In genomic region chr2:28642796-28643195, GRCh38 we compare ENCODE assay signal across 12 cellular contexts.
DNase-seq lines count a peak whose midpoint lies in the region; TF ChIP-seq lines count a peak whose summit lies in the region.
"Had no signal": no experiment of that assay in that cellular context is flagged by ENCODE, and none has a peak within 500 bp of the region (broad histone marks: within the 10 kb centered on the region; RNA-seq: fewer than 3 reads in every experiment).

No MANE protein-coding gene starts in this region.

- H3K23ac ChIP-seq in trophoblast cell (ENCODE audit: low read length) = no peak overlapping the region

- H3K9me3 ChIP-seq in left ventricle myocardium inferior (replicated peaks) = no peaks in the 10 kb centered on the region
- no peaks in the 10 kb centered on the region for H3K9me3 ChIP-seq in esophagus squamous epithelium
- H3K9me3 ChIP-seq in trophoblast cell (ENCODE audit: insufficient read depth, low read depth, low read length) = no peaks in the 10 kb centered on the region
- H3K9me3 ChIP-seq in vagina = no peaks in the 10 kb centered on the region
- H3K9me3 ChIP-seq: BLaER1 treated with 17β-estradiol and CSF1 and Interleukin-3, amounts not matched to agents 10 nM and 100 nM had no signal

- no peak overlapping the region for H2AK5ac ChIP-seq in trophoblast cell (ENCODE audit: low read length)

- H3K79me2 ChIP-seq in trophoblast cell (ENCODE audit: control insufficient read depth, insufficient read depth, low read length, poor library complexity) = no peaks in the 10 kb centered on the region

- H3K4me1 ChIP-seq in left ventricle myocardium inferior (peaks cover 16% of the 10 kb centered on the region), esophagus squamous epithelium (peaks cover 0 to 46% (median 14%) of the 10 kb centered on the region in 3 donors), trophoblast cell (ENCODE audit: control insufficient read depth in 1 of 2, insufficient read depth in 2 of 2, low read length in 2 of 2) (peaks cover 14 to 23% of the 10 kb centered on the region in 2 experiments), vagina (peaks cover 19% of the 10 kb centered on the region)

- H3K4ac ChIP-seq in trophoblast cell (ENCODE audit: low read depth, low read length) = no peak overlapping the region

- peaks cover 10% of the 10 kb centered on the region for H3K79me1 ChIP-seq in trophoblast cell (ENCODE audit: low read length)

- no peak overlapping the region for H3K18ac ChIP-seq in trophoblast cell (ENCODE audit: low read length)

- TF ChIP-seq CTCF in left ventricle myocardium inferior (IDR thresholded peaks at IDR 0.05; ENCODE audit: borderline replicate concordance) = no peak
- TF ChIP-seq CTCF in esophagus squamous epithelium (IDR thresholded peaks at IDR 0.05) = no peak
- no peak for TF ChIP-seq CTCF in vagina (IDR thresholded peaks at IDR 0.05)

- H3K14ac ChIP-seq in trophoblast cell (ENCODE audit: low read length) = no peak overlapping the region

- no peak overlapping the region for H4K12ac ChIP-seq in trophoblast cell (ENCODE audit: low read depth, low read length)

- H3K27me3 ChIP-seq in left ventricle myocardium inferior (ENCODE audit: low read depth) (no peaks in the 10 kb centered on the region), esophagus squamous epithelium (no peaks in the 10 kb centered on the region), trophoblast cell (ENCODE audit: insufficient read depth, low read length) (no peaks in the 10 kb centered on the region), vagina (no peaks in the 10 kb centered on the region)
- H3K27me3 ChIP-seq: BLaER1 treated with 17β-estradiol and CSF1 and Interleukin-3, amounts not matched to agents 10 nM and 100 nM had no signal

- peak overlapping the region; percentile 22 for H4K91ac ChIP-seq in trophoblast cell (ENCODE audit: low read depth, low read length)

- no peak overlapping the region for H2BK12ac ChIP-seq in trophoblast cell (ENCODE audit: low read length)

- TF ChIP-seq POLR2A in esophagus squamous epithelium (IDR thresholded peaks at IDR 0.05) = no peak
- TF ChIP-seq POLR2A in vagina (IDR thresholded peaks at IDR 0.05) = no peak

- no peaks in the 10 kb centered on the region for H3K36me3 ChIP-seq in left ventricle myocardium inferior
- H3K36me3 ChIP-seq in esophagus squamous epithelium = no peaks in the 10 kb centered on the region
- no peaks in the 10 kb centered on the region for H3K36me3 ChIP-seq in trophoblast cell (ENCODE audit: control insufficient read depth in 1 of 2, insufficient read depth in 2 of 2, low read length in 2 of 2)
- H3K36me3 ChIP-seq in vagina = no peaks in the 10 kb centered on the region
- H3K36me3 ChIP-seq: BLaER1 treated with 17β-estradiol and CSF1 and Interleukin-3, amounts not matched to agents 10 nM and 100 nM had no signal

- H3K4me2 ChIP-seq in trophoblast cell (ENCODE audit: low read length) = no peak overlapping the region
- H3K4me2 ChIP-seq: BLaER1 treated with 17β-estradiol and CSF1 and Interleukin-3, amounts not matched to agents 10 nM and 100 nM had no signal

- H3K27ac ChIP-seq in left ventricle myocardium inferior (replicated peaks) = peak overlapping the region; percentile 64
- peak overlapping the region; percentile 38 to 85 (median 78) for H3K27ac ChIP-seq in esophagus squamous epithelium
- H3K27ac ChIP-seq in trophoblast cell (ENCODE audit: low read depth, low read length) = no peak overlapping the region
- H3K27ac ChIP-seq in vagina = peak overlapping the region; percentile 76
- H3K27ac ChIP-seq: BLaER1 treated with 17β-estradiol and CSF1 and Interleukin-3, amounts not matched to agents 10 nM and 100 nM had no signal

- WGBS in esophagus squamous epithelium, 2 donors = 91 to 100% methylated on average over 2 to 13 of the region's 13 CpGs
- WGBS in trophoblast cell (ENCODE audit: extremely low coverage, insufficient coverage, insufficient read length) = no CpG with 5 or more reads among the region's 13 CpGs

- H4K8ac ChIP-seq in trophoblast cell (ENCODE audit: low read depth, low read length) = no peak overlapping the region

- H2BK120ac ChIP-seq in trophoblast cell (ENCODE audit: insufficient read depth, low read length, poor library complexity) = no peak overlapping the region

- no peak overlapping the region for H3K9ac ChIP-seq in trophoblast cell (ENCODE audit: low read length)
- H3K9ac ChIP-seq: BLaER1 treated with 17β-estradiol and CSF1 and Interleukin-3, amounts not matched to agents 10 nM and 100 nM had no signal

- no peak overlapping the region for H2BK5ac ChIP-seq in trophoblast cell (ENCODE audit: low read depth, low read length, poor library complexity)

- H2AFZ ChIP-seq in trophoblast cell (ENCODE audit: insufficient read depth, low read length, poor library complexity) = no peak overlapping the region

- H3K4me3 ChIP-seq in left ventricle myocardium inferior (no peak overlapping the region), esophagus squamous epithelium (no peak overlapping the region), trophoblast cell (ENCODE audit: low read depth, low read length) (no peak overlapping the region), vagina (no peak overlapping the region)
- H3K4me3 ChIP-seq: BLaER1 treated with 17β-estradiol and CSF1 and Interleukin-3, amounts not matched to agents 10 nM and 100 nM had no signal

- no peak for DNase-seq in left ventricle myocardium inferior
- no peak for DNase-seq in cardiac septum (ENCODE audit: low spot score)
- no peak for DNase-seq in esophagus squamous epithelium (lab: John Stamatoyannopoulos, UW)
- DNase-seq in trophoblast cell = no peak
- DNase-seq in vagina (ENCODE audit: extremely low spot score in 2 of 2) = peak in 1 of 2 donors; percentile 75
- DNase-seq in HuH-7.5 (ENCODE audit: low spot score) = no peak
- no peak for DNase-seq in NOMO-1 (lab: John Stamatoyannopoulos, UW; ENCODE audit: unreplicated experiment in 2 of 2)
- no peak for DNase-seq in SW480 (ENCODE audit: low spot score)
- DNase-seq: 8988T, NCI-H187 treated with DMSO at 0.1 percent for 48 hours, NCI-H2171 had no signal

- intact Hi-C loops in left ventricle myocardium inferior (cut with micrococcal nuclease) (no loop called here), cardiac septum (cut with DNase I) (no loop called here), esophagus squamous epithelium (cut with DNase I) (no loop called here), vagina (cut with DNase I) (no loop called here)
